Comparison of ENCODE assay signal across 1 cellular context in the genomic region with DNA sequence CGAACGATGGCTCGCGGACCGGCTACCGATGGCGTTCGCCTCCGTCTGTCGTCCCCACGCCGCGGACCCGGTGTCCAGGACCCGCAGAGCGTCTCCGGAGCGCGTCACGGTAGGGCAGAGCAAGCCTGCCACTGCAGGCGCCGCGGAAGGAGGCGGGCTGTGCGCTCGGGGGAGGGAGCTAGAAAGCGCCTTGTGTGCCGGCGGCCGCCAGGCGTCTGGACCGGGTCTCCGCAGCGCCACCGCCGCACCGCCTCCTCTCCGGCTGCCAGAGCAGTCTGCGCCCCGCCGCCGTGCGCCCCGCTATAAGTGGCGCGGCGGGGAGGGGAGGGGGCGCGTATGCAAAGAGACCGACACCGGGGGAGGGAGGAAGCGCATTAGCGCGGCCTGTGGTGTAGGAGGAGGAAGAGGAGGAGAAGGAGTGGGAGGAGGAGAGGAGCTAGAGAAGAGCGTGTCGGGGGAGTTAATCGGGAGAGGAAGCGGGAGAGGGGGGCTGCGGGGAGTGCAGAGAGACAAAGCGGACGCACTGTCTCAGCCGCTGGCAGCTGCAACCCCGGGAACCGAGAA.
TF ChIP-seq lines count a peak whose summit lies in the region.

A gene with protein sequence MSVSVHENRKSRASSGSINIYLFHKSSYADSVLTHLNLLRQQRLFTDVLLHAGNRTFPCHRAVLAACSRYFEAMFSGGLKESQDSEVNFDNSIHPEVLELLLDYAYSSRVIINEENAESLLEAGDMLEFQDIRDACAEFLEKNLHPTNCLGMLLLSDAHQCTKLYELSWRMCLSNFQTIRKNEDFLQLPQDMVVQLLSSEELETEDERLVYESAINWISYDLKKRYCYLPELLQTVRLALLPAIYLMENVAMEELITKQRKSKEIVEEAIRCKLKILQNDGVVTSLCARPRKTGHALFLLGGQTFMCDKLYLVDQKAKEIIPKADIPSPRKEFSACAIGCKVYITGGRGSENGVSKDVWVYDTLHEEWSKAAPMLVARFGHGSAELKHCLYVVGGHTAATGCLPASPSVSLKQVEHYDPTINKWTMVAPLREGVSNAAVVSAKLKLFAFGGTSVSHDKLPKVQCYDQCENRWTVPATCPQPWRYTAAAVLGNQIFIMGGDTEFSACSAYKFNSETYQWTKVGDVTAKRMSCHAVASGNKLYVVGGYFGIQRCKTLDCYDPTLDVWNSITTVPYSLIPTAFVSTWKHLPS (minus strand): TSS at position 279 of the 564 bp plus-strand sequence. CDS start 4,243 bp downstream, outside the sequence.

TF ChIP-seq in GM12878, 131 proteins besides CTCF, POLR2A, EP300 and RAD21 (continued from another document and continues in another):
- TF ChIP-seq, protein P1, sequence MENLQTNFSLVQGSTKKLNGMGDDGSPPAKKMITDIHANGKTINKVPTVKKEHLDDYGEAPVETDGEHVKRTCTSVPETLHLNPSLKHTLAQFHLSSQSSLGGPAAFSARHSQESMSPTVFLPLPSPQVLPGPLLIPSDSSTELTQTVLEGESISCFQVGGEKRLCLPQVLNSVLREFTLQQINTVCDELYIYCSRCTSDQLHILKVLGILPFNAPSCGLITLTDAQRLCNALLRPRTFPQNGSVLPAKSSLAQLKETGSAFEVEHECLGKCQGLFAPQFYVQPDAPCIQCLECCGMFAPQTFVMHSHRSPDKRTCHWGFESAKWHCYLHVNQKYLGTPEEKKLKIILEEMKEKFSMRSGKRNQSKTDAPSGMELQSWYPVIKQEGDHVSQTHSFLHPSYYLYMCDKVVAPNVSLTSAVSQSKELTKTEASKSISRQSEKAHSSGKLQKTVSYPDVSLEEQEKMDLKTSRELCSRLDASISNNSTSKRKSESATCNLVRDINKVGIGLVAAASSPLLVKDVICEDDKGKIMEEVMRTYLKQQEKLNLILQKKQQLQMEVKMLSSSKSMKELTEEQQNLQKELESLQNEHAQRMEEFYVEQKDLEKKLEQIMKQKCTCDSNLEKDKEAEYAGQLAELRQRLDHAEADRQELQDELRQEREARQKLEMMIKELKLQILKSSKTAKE (IDR thresholded peaks at IDR 0.05; ENCODE audit: low read depth, poor library complexity, severe bottlenecking): peak; percentile 37
- peak; percentile 36 for TF ChIP-seq RUNX3 (IDR thresholded peaks at IDR 0.05; ENCODE audit: low read length)
- TF ChIP-seq, protein P2, sequence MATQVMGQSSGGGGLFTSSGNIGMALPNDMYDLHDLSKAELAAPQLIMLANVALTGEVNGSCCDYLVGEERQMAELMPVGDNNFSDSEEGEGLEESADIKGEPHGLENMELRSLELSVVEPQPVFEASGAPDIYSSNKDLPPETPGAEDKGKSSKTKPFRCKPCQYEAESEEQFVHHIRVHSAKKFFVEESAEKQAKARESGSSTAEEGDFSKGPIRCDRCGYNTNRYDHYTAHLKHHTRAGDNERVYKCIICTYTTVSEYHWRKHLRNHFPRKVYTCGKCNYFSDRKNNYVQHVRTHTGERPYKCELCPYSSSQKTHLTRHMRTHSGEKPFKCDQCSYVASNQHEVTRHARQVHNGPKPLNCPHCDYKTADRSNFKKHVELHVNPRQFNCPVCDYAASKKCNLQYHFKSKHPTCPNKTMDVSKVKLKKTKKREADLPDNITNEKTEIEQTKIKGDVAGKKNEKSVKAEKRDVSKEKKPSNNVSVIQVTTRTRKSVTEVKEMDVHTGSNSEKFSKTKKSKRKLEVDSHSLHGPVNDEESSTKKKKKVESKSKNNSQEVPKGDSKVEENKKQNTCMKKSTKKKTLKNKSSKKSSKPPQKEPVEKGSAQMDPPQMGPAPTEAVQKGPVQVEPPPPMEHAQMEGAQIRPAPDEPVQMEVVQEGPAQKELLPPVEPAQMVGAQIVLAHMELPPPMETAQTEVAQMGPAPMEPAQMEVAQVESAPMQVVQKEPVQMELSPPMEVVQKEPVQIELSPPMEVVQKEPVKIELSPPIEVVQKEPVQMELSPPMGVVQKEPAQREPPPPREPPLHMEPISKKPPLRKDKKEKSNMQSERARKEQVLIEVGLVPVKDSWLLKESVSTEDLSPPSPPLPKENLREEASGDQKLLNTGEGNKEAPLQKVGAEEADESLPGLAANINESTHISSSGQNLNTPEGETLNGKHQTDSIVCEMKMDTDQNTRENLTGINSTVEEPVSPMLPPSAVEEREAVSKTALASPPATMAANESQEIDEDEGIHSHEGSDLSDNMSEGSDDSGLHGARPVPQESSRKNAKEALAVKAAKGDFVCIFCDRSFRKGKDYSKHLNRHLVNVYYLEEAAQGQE (IDR thresholded peaks at IDR 0.05; ENCODE audit: low read depth, low read length): no peak
- no peak for TF ChIP-seq BCLAF1 (IDR thresholded peaks at IDR 0.05)
- TF ChIP-seq, protein P3, sequence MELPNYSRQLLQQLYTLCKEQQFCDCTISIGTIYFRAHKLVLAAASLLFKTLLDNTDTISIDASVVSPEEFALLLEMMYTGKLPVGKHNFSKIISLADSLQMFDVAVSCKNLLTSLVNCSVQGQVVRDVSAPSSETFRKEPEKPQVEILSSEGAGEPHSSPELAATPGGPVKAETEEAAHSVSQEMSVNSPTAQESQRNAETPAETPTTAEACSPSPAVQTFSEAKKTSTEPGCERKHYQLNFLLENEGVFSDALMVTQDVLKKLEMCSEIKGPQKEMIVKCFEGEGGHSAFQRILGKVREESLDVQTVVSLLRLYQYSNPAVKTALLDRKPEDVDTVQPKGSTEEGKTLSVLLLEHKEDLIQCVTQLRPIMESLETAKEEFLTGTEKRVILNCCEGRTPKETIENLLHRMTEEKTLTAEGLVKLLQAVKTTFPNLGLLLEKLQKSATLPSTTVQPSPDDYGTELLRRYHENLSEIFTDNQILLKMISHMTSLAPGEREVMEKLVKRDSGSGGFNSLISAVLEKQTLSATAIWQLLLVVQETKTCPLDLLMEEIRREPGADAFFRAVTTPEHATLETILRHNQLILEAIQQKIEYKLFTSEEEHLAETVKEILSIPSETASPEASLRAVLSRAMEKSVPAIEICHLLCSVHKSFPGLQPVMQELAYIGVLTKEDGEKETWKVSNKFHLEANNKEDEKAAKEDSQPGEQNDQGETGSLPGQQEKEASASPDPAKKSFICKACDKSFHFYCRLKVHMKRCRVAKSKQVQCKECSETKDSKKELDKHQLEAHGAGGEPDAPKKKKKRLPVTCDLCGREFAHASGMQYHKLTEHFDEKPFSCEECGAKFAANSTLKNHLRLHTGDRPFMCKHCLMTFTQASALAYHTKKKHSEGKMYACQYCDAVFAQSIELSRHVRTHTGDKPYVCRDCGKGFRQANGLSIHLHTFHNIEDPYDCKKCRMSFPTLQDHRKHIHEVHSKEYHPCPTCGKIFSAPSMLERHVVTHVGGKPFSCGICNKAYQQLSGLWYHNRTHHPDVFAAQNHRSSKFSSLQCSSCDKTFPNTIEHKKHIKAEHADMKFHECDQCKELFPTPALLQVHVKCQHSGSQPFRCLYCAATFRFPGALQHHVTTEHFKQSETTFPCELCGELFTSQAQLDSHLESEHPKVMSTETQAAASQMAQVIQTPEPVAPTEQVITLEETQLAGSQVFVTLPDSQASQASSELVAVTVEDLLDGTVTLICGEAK (IDR thresholded peaks at IDR 0.05; ENCODE audit: borderline replicate concordance): no peak
- TF ChIP-seq HDAC6 (IDR thresholded peaks at IDR 0.05; ENCODE audit: unreplicated experiment): peak; percentile 97
- no peak for TF ChIP-seq USF2 (IDR thresholded peaks at IDR 0.05; ENCODE audit: borderline replicate concordance, low read depth, low read length)
- TF ChIP-seq NFYA (IDR thresholded peaks at IDR 0.05; ENCODE audit: borderline replicate concordance, low read depth, low read length): no peak
- TF ChIP-seq, protein P4, sequence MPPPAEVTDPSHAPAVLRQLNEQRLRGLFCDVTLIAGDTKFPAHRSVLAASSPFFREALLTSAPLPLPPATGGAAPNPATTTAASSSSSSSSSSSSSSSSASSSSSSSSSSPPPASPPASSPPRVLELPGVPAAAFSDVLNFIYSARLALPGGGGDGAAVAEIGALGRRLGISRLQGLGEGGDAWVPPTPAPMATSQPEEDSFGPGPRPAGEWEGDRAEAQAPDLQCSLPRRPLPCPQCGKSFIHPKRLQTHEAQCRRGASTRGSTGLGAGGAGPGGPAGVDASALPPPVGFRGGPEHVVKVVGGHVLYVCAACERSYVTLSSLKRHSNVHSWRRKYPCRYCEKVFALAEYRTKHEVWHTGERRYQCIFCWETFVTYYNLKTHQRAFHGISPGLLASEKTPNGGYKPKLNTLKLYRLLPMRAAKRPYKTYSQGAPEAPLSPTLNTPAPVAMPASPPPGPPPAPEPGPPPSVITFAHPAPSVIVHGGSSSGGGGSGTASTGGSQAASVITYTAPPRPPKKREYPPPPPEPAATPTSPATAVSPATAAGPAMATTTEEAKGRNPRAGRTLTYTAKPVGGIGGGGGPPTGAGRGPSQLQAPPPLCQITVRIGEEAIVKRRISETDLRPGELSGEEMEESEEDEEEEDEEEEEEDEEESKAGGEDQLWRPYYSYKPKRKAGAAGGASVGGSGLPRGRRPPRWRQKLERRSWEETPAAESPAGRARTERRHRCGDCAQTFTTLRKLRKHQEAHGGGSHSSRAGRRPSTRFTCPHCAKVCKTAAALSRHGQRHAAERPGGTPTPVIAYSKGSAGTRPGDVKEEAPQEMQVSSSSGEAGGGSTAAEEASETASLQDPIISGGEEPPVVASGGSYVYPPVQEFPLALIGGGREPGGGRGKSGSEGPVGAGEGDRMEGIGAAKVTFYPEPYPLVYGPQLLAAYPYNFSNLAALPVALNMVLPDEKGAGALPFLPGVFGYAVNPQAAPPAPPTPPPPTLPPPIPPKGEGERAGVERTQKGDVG (CRISPR knock-in tag; IDR thresholded peaks at IDR 0.05): no peak
- no peak for TF ChIP-seq PAX8 (IDR thresholded peaks at IDR 0.05)
- TF ChIP-seq ZNF274 (IDR thresholded peaks at IDR 0.05; ENCODE audit: insufficient read depth, insufficient read length): no peak
- peak; percentile 72; the same call in 1 of the 2 replicates for TF ChIP-seq CBFB (IDR thresholded peaks at IDR 0.05; ENCODE audit: low read depth)
- TF ChIP-seq CHD1 (IDR thresholded peaks at IDR 0.05; ENCODE audit: low read depth, low read length): no peak
- TF ChIP-seq EED (IDR thresholded peaks at IDR 0.05; ENCODE audit: low read depth): 0 out of 2 replicates have a peak, but pooled peaks have one; percentile 13
- TF ChIP-seq MTA2 (IDR thresholded peaks at IDR 0.05; ENCODE audit: low read depth): peak; percentile 42
- TF ChIP-seq PML (IDR thresholded peaks at IDR 0.05; ENCODE audit: low read length): peak; percentile 74; the same call in 1 of the 2 replicates
- peak; percentile 50; the same call in 1 of the 2 replicates for TF ChIP-seq GATAD2B (conservative IDR thresholded peaks at IDR 0.05; ENCODE audit: low read depth)
- TF ChIP-seq ETV6 (conservative IDR thresholded peaks at IDR 0.05 in 1 of 2, IDR thresholded peaks at IDR 0.05 in 1 of 2; ENCODE audit: borderline replicate concordance in 1 of 2, low read depth in 1 of 2): no peak; a peak in 1 of 4 replicates
- TF ChIP-seq TCF12 (IDR thresholded peaks at IDR 0.05; ENCODE audit: low read depth, low read length): no peak
- TF ChIP-seq PKNOX1 (IDR thresholded peaks at IDR 0.05): no peak; the same call in 1 of the 2 replicates
- TF ChIP-seq MAX (IDR thresholded peaks at IDR 0.05; ENCODE audit: low read depth, low read length): 0 out of 2 replicates have a peak, but pooled peaks have one; percentile 21
- peak; percentile 85 for TF ChIP-seq SMARCA5 (IDR thresholded peaks at IDR 0.05)
- TF ChIP-seq KDM1A (IDR thresholded peaks at IDR 0.05; ENCODE audit: borderline replicate concordance): no peak
- TF ChIP-seq, protein P5, sequence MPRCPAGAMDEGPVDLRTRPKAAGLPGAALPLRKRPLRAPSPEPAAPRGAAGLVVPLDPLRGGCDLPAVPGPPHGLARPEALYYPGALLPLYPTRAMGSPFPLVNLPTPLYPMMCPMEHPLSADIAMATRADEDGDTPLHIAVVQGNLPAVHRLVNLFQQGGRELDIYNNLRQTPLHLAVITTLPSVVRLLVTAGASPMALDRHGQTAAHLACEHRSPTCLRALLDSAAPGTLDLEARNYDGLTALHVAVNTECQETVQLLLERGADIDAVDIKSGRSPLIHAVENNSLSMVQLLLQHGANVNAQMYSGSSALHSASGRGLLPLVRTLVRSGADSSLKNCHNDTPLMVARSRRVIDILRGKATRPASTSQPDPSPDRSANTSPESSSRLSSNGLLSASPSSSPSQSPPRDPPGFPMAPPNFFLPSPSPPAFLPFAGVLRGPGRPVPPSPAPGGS (IDR thresholded peaks at IDR 0.05; ENCODE audit: borderline replicate concordance, insufficient read depth, low read depth, low read length, poor library complexity, severe bottlenecking): no peak
